Comparison of ENCODE assay signal across 1 cellular context in the genomic region with DNA sequence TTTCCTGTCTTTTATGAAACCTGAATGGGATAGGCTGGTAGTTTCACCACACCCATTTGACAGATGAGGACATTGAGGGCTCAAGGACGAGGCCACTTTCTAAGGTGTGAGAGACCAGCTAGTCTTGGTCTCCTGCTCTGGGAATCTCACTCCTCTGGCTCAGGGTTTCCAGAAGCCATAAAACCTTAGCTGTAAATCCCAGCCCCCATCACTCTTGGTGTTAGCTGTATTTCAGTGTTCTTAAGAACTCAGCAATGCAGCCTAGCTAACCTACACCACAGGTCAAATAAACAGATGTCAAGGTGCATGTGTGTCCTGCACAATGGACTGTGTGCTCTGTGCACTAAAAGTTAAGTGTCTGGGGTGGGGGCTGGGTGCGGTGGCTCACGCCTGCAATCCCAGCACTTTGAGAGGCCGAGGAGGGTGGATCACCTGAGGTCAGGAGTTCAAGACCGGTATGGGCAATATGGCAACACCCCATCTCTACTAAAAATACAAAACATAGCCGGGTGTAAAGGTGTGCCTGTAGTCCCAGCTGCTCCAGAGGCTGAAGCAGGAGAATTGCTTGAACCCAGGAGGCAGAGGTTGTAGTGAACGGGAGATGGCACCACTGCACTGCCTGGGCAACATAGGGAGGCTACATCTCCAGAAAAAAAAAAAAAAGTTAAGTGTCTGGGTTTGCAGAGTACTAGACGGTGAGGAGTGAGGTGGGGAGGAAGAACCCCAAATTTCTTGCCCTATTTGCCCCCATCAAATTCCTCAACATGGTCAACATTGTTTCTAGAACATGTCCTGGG.
TF ChIP-seq lines count a peak whose summit lies in the region.

No MANE protein-coding gene starts in this region.

TF ChIP-seq in HEK293T, 16 proteins besides CTCF, POLR2A, EP300 and RAD21 (continued from another document):
- TF ChIP-seq HDGF (IDR thresholded peaks at IDR 0.05; ENCODE audit: borderline replicate concordance): no peak
- no peak for TF ChIP-seq SP1 (IDR thresholded peaks at IDR 0.05)
- no peak for TF ChIP-seq ARNT (IDR thresholded peaks at IDR 0.05)
